24 cellular contexts compared by ENCODE assay signal in the genomic region with DNA sequence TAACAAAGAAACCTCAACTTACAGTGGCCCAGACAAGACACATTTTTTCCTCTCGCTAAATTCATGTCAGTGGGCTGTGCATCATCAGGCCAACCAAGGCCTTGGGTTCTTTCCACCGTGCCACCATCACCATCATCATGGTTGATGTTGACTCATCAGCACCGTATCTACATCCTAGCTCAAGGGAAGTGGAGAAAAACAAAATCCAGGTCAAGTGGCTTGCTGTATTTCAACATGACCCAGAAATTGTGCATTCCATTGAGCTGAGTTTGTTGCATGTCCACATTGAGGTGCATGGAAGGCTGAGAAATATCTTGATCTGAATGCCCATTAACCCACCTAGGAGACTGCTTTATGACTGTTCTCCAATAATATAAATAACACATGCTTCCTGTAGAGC.
"Had no signal": no experiment of that assay in that cellular context is flagged by ENCODE, and none has a peak within 500 bp of the region (broad histone marks: within the 10 kb centered on the region; RNA-seq: fewer than 3 reads in every experiment).

No MANE protein-coding gene starts in this region.

- H3K4me1 ChIP-seq: colonic mucosa, esophagus muscularis mucosa, gastrocnemius medialis, parathyroid adenoma, tibial artery, uterus had no signal

- H3K27me3 ChIP-seq: colonic mucosa, esophagus muscularis mucosa, gastrocnemius medialis, tibial artery, uterus had no signal

- H3K9me3 ChIP-seq: colonic mucosa, esophagus muscularis mucosa, gastrocnemius medialis, tibial artery, uterus had no signal

- H2AFZ ChIP-seq: parathyroid adenoma had no signal

- H3K4me3 ChIP-seq: colonic mucosa, dorsolateral prefrontal cortex, esophagus muscularis mucosa, gastrocnemius medialis, tibial artery, uterus had no signal

- DNase-seq: activated CD4-positive, alpha-beta memory T cell treated with anti-CD3 and anti-CD28 coated beads, Interleukin-2, amount 10 ng/mL, durations not matched to agents 7 days and 5 days; activated CD4-positive, alpha-beta T cell treated with anti-CD3 and anti-CD28 coated beads, Interleukin-2, amount 10 ng/mL, durations not matched to agents 24 days and 14 days; activated effector memory CD4-positive, alpha-beta T cell treated with anti-CD3 and anti-CD28 coated beads, Interleukin-2, amount 50 U/mL, for 16 hours; activated naive CD4-positive, alpha-beta T cell treated with anti-CD3 and anti-CD28 coated beads, Interleukin-2, amount 50 U/mL, for 16 hours; activated naive CD8-positive, alpha-beta T cell treated with anti-CD3 and anti-CD28 coated beads, Interleukin-2, amount 50 U/mL, for 24 hours; activated T-cell treated with anti-CD3 and anti-CD28 coated beads, Interleukin-2, amount 50 U/mL, for 72 hours; colonic mucosa; dorsolateral prefrontal cortex; effector memory CD8-positive, alpha-beta T cell; gastrocnemius medialis; hippocampal formation; left ventricle myocardium superior; midbrain; nucleus accumbens; right cardiac atrium; stimulated activated CD4-positive, alpha-beta T cell treated with anti-CD3 and anti-CD28 coated beads, Interleukin-12 subunit alpha, Interleukin-12 subunit beta, amount 100 ng/mL, for 4 hours; substantia nigra; T-helper 17 cell; tibial artery; uterus had no signal

- H3K9ac ChIP-seq: parathyroid adenoma had no signal

- H3K79me2 ChIP-seq: parathyroid adenoma had no signal

- ATAC-seq: activated CD4-positive, CD25-positive, alpha-beta regulatory T cell treated with anti-CD3 and anti-CD28 coated beads, Interleukin-2, amount 50 U/mL, for 24 hours; activated naive CD8-positive, alpha-beta T cell treated with anti-CD3 and anti-CD28 coated beads, Interleukin-2, amount 50 U/mL, for 24 hours; activated T-cell treated with anti-CD3 and anti-CD28 coated beads, Interleukin-2, amount 50 U/mL, for 72 hours; effector memory CD8-positive, alpha-beta T cell; gastrocnemius medialis; left ventricle myocardium superior; right cardiac atrium; T-helper 17 cell had no signal

- H3K27ac ChIP-seq: colonic mucosa, dorsolateral prefrontal cortex, esophagus muscularis mucosa, gastrocnemius medialis, parathyroid adenoma, tibial artery, uterus, VCaP had no signal

- H3K36me3 ChIP-seq: colonic mucosa, esophagus muscularis mucosa, gastrocnemius medialis, tibial artery, uterus had no signal
